Comparison of ENCODE assay signal across 1 cellular context in the genomic region with DNA sequence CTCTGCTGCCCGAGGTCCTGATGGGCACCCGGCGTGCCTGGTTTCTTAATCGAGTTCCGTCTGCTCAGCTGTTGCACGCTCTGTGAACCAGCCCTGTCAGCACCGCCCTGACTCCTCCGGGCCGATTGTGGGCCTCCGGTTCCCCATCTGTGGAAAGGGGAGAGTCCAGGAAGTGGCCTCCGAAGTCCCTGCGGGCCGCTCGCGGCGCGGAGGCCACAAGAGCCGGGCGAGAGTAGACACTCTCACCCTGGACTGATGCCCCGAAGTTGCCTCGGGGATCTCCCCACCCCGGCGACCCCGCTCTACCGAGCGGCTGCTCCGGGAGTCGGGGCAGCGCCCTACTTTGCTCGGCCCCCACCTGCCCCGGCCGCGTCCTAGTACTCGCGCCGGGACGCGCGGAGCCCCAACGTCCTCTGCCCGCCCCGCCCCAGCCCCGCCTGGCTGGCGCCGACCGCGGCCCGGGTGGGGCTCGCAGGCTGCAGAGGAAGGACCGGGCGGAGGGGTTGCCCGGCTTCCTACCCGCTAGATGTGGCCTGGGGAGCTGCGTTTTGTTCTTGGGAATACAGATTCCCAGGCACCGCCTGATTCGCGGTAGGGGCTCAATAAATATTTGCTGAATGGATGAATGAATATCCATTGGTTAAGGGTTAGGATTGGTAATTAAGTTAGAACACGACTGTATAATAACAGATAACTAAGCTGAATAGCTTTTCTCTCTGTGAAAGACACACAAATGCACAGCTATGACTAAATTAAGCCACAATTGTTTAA.
TF ChIP-seq lines count a peak whose summit lies in the region.

No MANE protein-coding gene starts in this region.

TF ChIP-seq in SK-N-SH treated with all-trans-retinoic acid at 6 μM for 48 hours, 23 proteins besides CTCF, POLR2A, EP300 and RAD21 (continued from another document):
- TF ChIP-seq, protein P1, sequence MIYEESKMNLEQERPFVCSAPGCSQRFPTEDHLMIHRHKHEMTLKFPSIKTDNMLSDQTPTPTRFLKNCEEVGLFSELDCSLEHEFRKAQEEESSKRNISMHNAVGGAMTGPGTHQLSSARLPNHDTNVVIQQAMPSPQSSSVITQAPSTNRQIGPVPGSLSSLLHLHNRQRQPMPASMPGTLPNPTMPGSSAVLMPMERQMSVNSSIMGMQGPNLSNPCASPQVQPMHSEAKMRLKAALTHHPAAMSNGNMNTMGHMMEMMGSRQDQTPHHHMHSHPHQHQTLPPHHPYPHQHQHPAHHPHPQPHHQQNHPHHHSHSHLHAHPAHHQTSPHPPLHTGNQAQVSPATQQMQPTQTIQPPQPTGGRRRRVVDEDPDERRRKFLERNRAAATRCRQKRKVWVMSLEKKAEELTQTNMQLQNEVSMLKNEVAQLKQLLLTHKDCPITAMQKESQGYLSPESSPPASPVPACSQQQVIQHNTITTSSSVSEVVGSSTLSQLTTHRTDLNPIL (CRISPR knock-in tag; IDR thresholded peaks at IDR 0.05; ENCODE audit: low read depth) = no peak
- TF ChIP-seq BACH2 (CRISPR knock-in tag; IDR thresholded peaks at IDR 0.05; ENCODE audit: borderline replicate concordance) = no peak
